Comparison of ENCODE assay signal across 23 cellular contexts in the genomic region with DNA sequence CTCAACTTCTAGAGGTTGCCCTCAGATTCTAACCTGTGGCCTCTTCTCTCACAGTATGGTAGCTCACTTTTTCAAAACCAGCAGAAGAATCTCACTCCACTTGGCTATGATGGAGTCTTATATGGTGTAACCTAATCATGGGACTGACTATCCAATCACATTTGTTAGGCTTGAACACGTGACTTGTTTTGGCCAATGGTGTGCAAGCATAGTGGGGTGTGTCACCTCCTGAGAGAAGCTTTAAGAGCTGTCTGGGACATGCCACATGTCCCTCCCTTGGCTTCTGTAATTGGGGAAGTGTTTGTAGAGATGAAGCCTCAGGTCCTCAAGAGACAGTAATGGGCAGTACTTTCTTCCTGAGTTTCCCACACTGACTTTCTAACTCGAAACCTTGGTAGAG. TPM values are rescaled to one million over a fixed set of nuclear protein-coding genes. Genes with fewer than 3 reads are reported as not detected.
DNase-seq lines count a peak whose midpoint lies in the region; ATAC-seq, FAIRE-seq and TF ChIP-seq lines count a peak whose summit lies in the region.
"Had no signal": no experiment of that assay in that cellular context is flagged by ENCODE, and none has a peak within 500 bp of the region (broad histone marks: within the 10 kb centered on the region; RNA-seq: fewer than 3 reads in every experiment).

No MANE protein-coding gene starts in this region.

- no peak overlapping the region for H3K27ac Mint-ChIP-seq in activated CD8-positive, alpha-beta memory T cell treated with anti-CD3 and anti-CD28 coated beads, Interleukin-2, amount 10 ng/mL, durations not matched to agents 7 days and 5 days
- H3K27ac Mint-ChIP-seq: T-helper 1 cell treated with Interleukin-12 subunit alpha and Interleukin-12 subunit beta and Interleukin-4 antibody, amounts not matched to agents 30 μg/mL and 1 μg/mL, for 36 hours had no signal

- H3K4me1 ChIP-seq in OCI-LY7 (ENCODE audit: insufficient read depth, low read length, poor library complexity, severe bottlenecking) = no peaks in the 10 kb centered on the region
- peaks cover 7 to 10% of the 10 kb centered on the region in 2 experiments; a peak in 4 of 5 replicates for H3K4me1 ChIP-seq in K562 (replicated peaks in 1 of 2; ENCODE audit: control insufficient read depth in 2 of 2, insufficient read depth in 2 of 2, low read length in 2 of 2)

- no peak overlapping the region for H3K4me2 ChIP-seq in OCI-LY7 (ENCODE audit: low read length)
- no peak overlapping the region for H3K4me2 ChIP-seq in K562 (ENCODE audit: insufficient read depth, low read length)

- H3K9me3 ChIP-seq in OCI-LY7 (ENCODE audit: low read length) (no peaks in the 10 kb centered on the region), K562 (replicated peaks; ENCODE audit: control insufficient read depth, insufficient read depth, low read depth, low read length) (no peaks in the 10 kb centered on the region)

- TF ChIP-seq CTCF in OCI-LY7 (conservative IDR thresholded peaks at IDR 0.05; ENCODE audit: low read length) = no peak
- no peak for TF ChIP-seq CTCF in K562 (IDR thresholded peaks at IDR 0.05 in 2 of 3, conservative IDR thresholded peaks at IDR 0.05 in 1 of 3; ENCODE audit: insufficient read depth in 2 of 3, low read depth in 1 of 3, low read length in 3 of 3)

- CTCF ChIA-PET in activated CD8-positive, alpha-beta memory T cell treated with anti-CD3 and anti-CD28 coated beads, Interleukin-2, amount 10 ng/mL, durations not matched to agents 7 days and 5 days (lab: Charles Lee) = no interaction called here
- CTCF ChIA-PET in OCI-LY7 (lab: Charles Lee; ENCODE audit: unreplicated experiment) = no interaction called here
- CTCF ChIA-PET in K562 (lab: Yijun Ruan, JAX; ENCODE audit: low intra/inter-chr PET ratio) = no interaction called here

- DNase-seq in activated CD8-positive, alpha-beta memory T cell treated with anti-CD3 and anti-CD28 coated beads, Interleukin-2, amount 50 U/mL, for 48 hours = peak; percentile 36
- DNase-seq in activated CD8-positive, alpha-beta memory T cell treated with anti-CD3 and anti-CD28 coated beads, Interleukin-2, amount 10 ng/mL, durations not matched to agents 7 days and 5 days = no peak
- DNase-seq in OCI-LY7 (ENCODE audit: low spot score) = peak; percentile 12
- peak; percentile 39 to 92 (median 88) for DNase-seq in K562 (ENCODE audit: extremely low read depth in 1 of 4, low spot score in 3 of 4)
- no peak for DNase-seq in stimulated activated CD4-positive, alpha-beta T cell treated with anti-CD3 and anti-CD28 coated beads, Interleukin-1b, Interleukin-23, amount 100 ng/mL, for 48 hours
- no peak for DNase-seq in caudate nucleus (lab: John Stamatoyannopoulos, UW)
- DNase-seq: 8988T, AML-193, GDM1, H7, KBM-7, NCI-H1048, NCI-H1417 treated with DMSO at 0.1 percent for 48 hours, NCI-H187 treated with DMSO at 0.1 percent for 48 hours, NCI-H2107, NCI-H510A, NCI-H748 treated with DMSO at 0.1 percent for 48 hours had no signal

- H3K27me3 ChIP-seq in K562 (ENCODE audit: control insufficient read depth in 2 of 2, insufficient read depth in 2 of 2, low read length in 2 of 2) = no peaks in the 10 kb centered on the region; a peak in 2 of 5 replicates

- H3K4me1 Mint-ChIP-seq in activated CD8-positive, alpha-beta memory T cell treated with anti-CD3 and anti-CD28 coated beads, Interleukin-2, amount 10 ng/mL, durations not matched to agents 7 days and 5 days = no peaks in the 10 kb centered on the region

- H3K27me3 Mint-ChIP-seq in activated CD8-positive, alpha-beta memory T cell treated with anti-CD3 and anti-CD28 coated beads, Interleukin-2, amount 10 ng/mL, durations not matched to agents 7 days and 5 days = peaks cover 20% of the 10 kb centered on the region

- H3K4me3 ChIP-seq in OCI-LY7 (ENCODE audit: low read depth, low read length, poor library complexity, severe bottlenecking) (no peak overlapping the region), K562 (no peak overlapping the region)

- no peaks in the 10 kb centered on the region for H3K36me3 ChIP-seq in OCI-LY7 (ENCODE audit: insufficient read depth, low read length)
- H3K36me3 ChIP-seq in K562 (ENCODE audit: control insufficient read depth, insufficient read depth, low read length) = no peaks in the 10 kb centered on the region

- H3K9me1 ChIP-seq in K562 (ENCODE audit: control insufficient read depth, insufficient read depth, low read length) = no peaks in the 10 kb centered on the region

- 11% methylated on average over 2 of the region's 2 CpGs for WGBS in K562 (ENCODE audit: insufficient coverage, low coverage, missing lambda C conversion rate)

- no peaks in the 10 kb centered on the region for H3K9me2 ChIP-seq in OCI-LY7 (ENCODE audit: insufficient read depth, low read length)

- TF ChIP-seq EP300 in K562 (IDR thresholded peaks at IDR 0.05; ENCODE audit: low read length) = no peak

- H2AFZ ChIP-seq in OCI-LY7 (ENCODE audit: low read length) = no peak overlapping the region
- H2AFZ ChIP-seq in K562 (ENCODE audit: low read depth, low read length) = no peak overlapping the region

- H3K27ac ChIP-seq in OCI-LY7 (ENCODE audit: low read depth, low read length, poor library complexity, severe bottlenecking) (no peak overlapping the region), K562 (ENCODE audit: extremely low read depth, low read depth, low read length) (no peak overlapping the region), caudate nucleus (ENCODE audit: low read depth, low read length) (no peak overlapping the region)
- H3K27ac ChIP-seq: C4-2B had no signal

- no peaks in the 10 kb centered on the region for H3K36me3 Mint-ChIP-seq in activated CD8-positive, alpha-beta memory T cell treated with anti-CD3 and anti-CD28 coated beads, Interleukin-2, amount 10 ng/mL, durations not matched to agents 7 days and 5 days

- no TSS peak for BruUV-seq in OCI-LY7 (replicated peaks; lab: Mats Ljungman, UMichigan)
- BruUV-seq in K562 (replicated peaks; lab: Mats Ljungman, UMichigan) = no TSS peak

- H4K20me1 ChIP-seq in OCI-LY7 (ENCODE audit: insufficient read depth, low read length) (no peaks in the 10 kb centered on the region), K562 (replicated peaks; ENCODE audit: control insufficient read depth, insufficient read depth, low read length) (no peaks in the 10 kb centered on the region)

- H3K4me3 Mint-ChIP-seq in activated CD8-positive, alpha-beta memory T cell treated with anti-CD3 and anti-CD28 coated beads, Interleukin-2, amount 10 ng/mL, durations not matched to agents 7 days and 5 days = no peak overlapping the region
- H3K4me3 Mint-ChIP-seq: T-helper 1 cell treated with Interleukin-12 subunit alpha and Interleukin-12 subunit beta and Interleukin-4 antibody, amounts not matched to agents 30 μg/mL and 1 μg/mL, for 36 hours had no signal

- in situ Hi-C loops in K562 (cut with MboI) = no loop called here

- peak; percentile 67 for FAIRE-seq in K562 (lab: Jason Lieb, UNC)
- FAIRE-seq: RCC 7860 had no signal

- ATAC-seq in activated CD8-positive, alpha-beta memory T cell treated with anti-CD3 and anti-CD28 coated beads, Interleukin-2, amount 10 ng/mL, durations not matched to agents 7 days and 5 days = no peak
- peak; percentile 78 for ATAC-seq in K562
- no peak for ATAC-seq in GM19023 (IDR thresholded peaks at IDR 0.05; ENCODE audit: unreplicated experiment)
- ATAC-seq: Right ventricle myocardium inferior had no signal

- TF ChIP-seq POLR2A in K562 (conservative IDR thresholded peaks at IDR 0.05) = no peak

- H3K79me2 ChIP-seq in OCI-LY7 (ENCODE audit: insufficient read depth, low read depth, low read length) (no peaks in the 10 kb centered on the region), K562 (ENCODE audit: control insufficient read depth, insufficient read depth, low read length) (no peaks in the 10 kb centered on the region)

- no peak for TF ChIP-seq RAD21 in K562 (CRISPR knock-in tag; conservative IDR thresholded peaks at IDR 0.05 in 1 of 2, IDR thresholded peaks at IDR 0.05 in 1 of 2)

- H3K9me3 Mint-ChIP-seq in activated CD8-positive, alpha-beta memory T cell treated with anti-CD3 and anti-CD28 coated beads, Interleukin-2, amount 10 ng/mL, durations not matched to agents 7 days and 5 days (ENCODE audit: low read depth) = peaks cover 4% of the 10 kb centered on the region

- intact Hi-C loops in OCI-LY7 (cut with micrococcal nuclease; ENCODE audit: unreplicated experiment) = no loop called here
- intact Hi-C loops in K562 (cut with micrococcal nuclease) = no loop called here

- POLR2A ChIA-PET in OCI-LY7 (lab: Charles Lee) (interaction anchor here (0.5 to 0.6 kb wide), 2 partner anchors 9 to 96 kb away, joined by 4 to 5 read pairs; no protein-coding TSS in a partner anchor), K562 (lab: Yijun Ruan, JAX) (interaction anchor here (0.6 to 1.1 kb wide), 3 partner anchors 11 to 27 kb away, joined by 3 to 4 read pairs (median 3); no protein-coding TSS in a partner anchor)

- H3K9ac ChIP-seq in K562 (ENCODE audit: insufficient read depth in 1 of 2, low read depth in 2 of 2, low read length in 2 of 2) = no peak overlapping the region

TF ChIP-seq in K562, 482 proteins besides CTCF, POLR2A, EP300 and RAD21 (continues in another document):
- no peak for TF ChIP-seq RFX5 (IDR thresholded peaks at IDR 0.05; ENCODE audit: low read depth, low read length)
- no peak for TF ChIP-seq SRF (CRISPR knock-in tag; IDR thresholded peaks at IDR 0.05)

RNA-seq across cellular contexts. Expression of a gene that starts 12.8 kb away (rescaled TPM):
- total RNA-seq in activated CD8-positive, alpha-beta memory T cell treated with anti-CD3 and anti-CD28 coated beads, Interleukin-2, amount 10 ng/mL, durations not matched to agents 7 days and 5 days = under 1 TPM; 0.26 to 0.56 TPM
- total RNA-seq in OCI-LY7 (2014; rRNA removed; shearing (Covaris generic)) = 0.33 and 0.63 TPM in 2 replicates
- total RNA-seq in OCI-LY7 (2022) (0.11 and 0.77 TPM in 2 replicates), K562 (2014; rRNA removed) (0.33 and 1.2 TPM in 2 replicates), K562 (2014; rRNA removed; fragmentation: Illumina TruSeq; extraction: Trizol) (0.06 and 0.15 TPM in 2 replicates), K562 (2015; rRNA removed; fragmentation: Illumina TruSeq; extraction: Trizol) (0.11 and 0.14 TPM in 2 replicates), K562 (2021) (0.27 and 0.38 TPM in 2 replicates)
- total RNA-seq in K562 (2011; cell fraction: chromatin; rRNA removed; ENCODE audit: low replicate concordance) = 4.9 and 7.8 TPM in 2 replicates
- 5.0 and 7.9 TPM in 2 replicates for total RNA-seq in K562 (2011; cell fraction: nucleolus; rRNA removed)
- 4.7 and 5.7 TPM in 2 replicates for total RNA-seq in K562 (2011; cell fraction: nucleoplasm; rRNA removed)
- polyA plus RNA-seq in K562 (2011; rRNA removed) (0.34 and 0.99 TPM in 2 replicates), K562 (2014; fragmentation: Illumina TruSeq; extraction: Trizol) (0.21 TPM in 2 replicates), K562 (2014; fragmentation: Nextera tagmentation; extraction: Ambion mirVana) (not detected), K562 (2014; rRNA removed) (0.07 and 0.36 TPM in 2 replicates)
- 0.35 and 0.67 TPM in 2 replicates for polyA plus RNA-seq in K562 (2011; cell fraction: cytosol; rRNA removed)
- 1.3 and 4.0 TPM in 2 replicates for polyA plus RNA-seq in K562 (2011; cell fraction: nucleus; rRNA removed)
- 0.12 and 0.68 TPM in 2 replicates for polyA plus RNA-seq in K562 (2012)
- 0.24 and 1.5 TPM in 2 replicates for polyA minus RNA-seq in K562 (2011; rRNA and poly(A)+ RNA removed)
- polyA minus RNA-seq in K562 (2011; cell fraction: cytosol; rRNA and poly(A)+ RNA removed) = 1.7 and 1.9 TPM in 2 replicates
- polyA minus RNA-seq in K562 (2011; cell fraction: nucleus; rRNA and poly(A)+ RNA removed) = 1.1 and 1.3 TPM in 2 replicates
- total RNA-seq: Daoy had no signal

Comparison
In these comparisons a context has a peak if more than half of its experiments do, and no peak if none do; other contexts are left out.
1. DNase-seq: peak in activated CD8-positive, alpha-beta memory T cell treated with anti-CD3 and anti-CD28 coated beads, Interleukin-2, amount 50 U/mL, for 48 hours (single experiment), OCI-LY7 (single experiment) and K562 (4 of 4); none in activated CD8-positive, alpha-beta memory T cell treated with anti-CD3 and anti-CD28 coated beads, Interleukin-2, amount 10 ng/mL, durations not matched to agents 7 days and 5 days (single experiment), stimulated activated CD4-positive, alpha-beta T cell treated with anti-CD3 and anti-CD28 coated beads, Interleukin-1b, Interleukin-23, amount 100 ng/mL, for 48 hours (single experiment) and caudate nucleus (0 of 61).